In the genomic region with DNA sequence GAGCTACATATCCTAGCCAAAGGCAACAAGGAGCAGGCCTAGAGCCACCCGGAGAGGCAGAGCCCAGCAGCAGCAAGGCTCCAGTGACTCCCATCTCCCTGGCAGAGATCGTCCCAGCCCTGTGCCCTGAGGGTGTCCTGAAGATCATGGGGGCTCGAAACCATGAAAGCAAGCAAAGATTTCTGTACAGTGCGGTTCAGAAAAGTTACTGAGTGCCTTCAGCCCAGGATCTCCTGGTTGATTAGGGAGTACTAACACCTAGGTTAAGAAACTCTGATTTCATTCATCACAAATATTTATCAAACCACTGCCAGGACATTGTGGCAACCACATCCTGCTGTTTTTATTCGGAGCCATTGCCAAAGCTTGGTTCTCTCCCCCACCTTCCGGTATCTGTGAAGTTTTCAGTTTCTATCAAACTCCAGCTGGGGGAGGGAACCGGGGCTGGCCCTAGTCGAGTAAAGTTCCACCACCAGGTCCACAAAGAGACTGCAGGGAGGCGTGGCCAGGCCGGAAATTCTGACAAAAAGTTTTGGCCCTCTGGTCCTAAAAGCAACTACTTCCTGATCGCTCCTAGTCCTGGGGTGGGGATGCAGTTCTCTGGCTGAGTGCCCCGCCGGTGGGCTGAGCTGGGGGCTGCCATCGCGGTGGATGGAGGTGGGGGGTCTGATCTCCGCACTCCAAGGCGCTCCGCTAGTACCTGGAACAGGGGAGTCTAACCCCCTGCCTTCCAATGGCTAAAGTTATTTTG, we compare ENCODE assay signal across 8 cellular contexts. TPM values are rescaled to one million over a fixed set of nuclear protein-coding genes. Genes with fewer than 3 reads are reported as not detected.
DNase-seq lines count a peak whose midpoint lies in the region; ATAC-seq lines count a peak whose summit lies in the region.

No MANE protein-coding gene starts in this region.

- peaks cover 35% of the 10 kb centered on the region for H3K4me1 ChIP-seq in effector memory CD4-positive, alpha-beta T cell (ENCODE audit: control insufficient read depth, insufficient read depth, low read length, poor library complexity, severe bottlenecking)

- POLR2A ChIA-PET in activated CD8-positive, alpha-beta T cell treated with anti-CD3 and anti-CD28 coated beads, Interleukin-2, amount 10 ng/mL, durations not matched to agents 7 days and 5 days (lab: Charles Lee), result interaction anchor here (0.6 to 7.2 kb wide), 27 partner anchors 11 to 440 kb away, joined by 3 to 103 read pairs (median 6); partner anchors contain the start of genes CFAP92, CNBP, COPG1 and HMCES

- ATAC-seq in HG02678 (IDR thresholded peaks at IDR 0.05; ENCODE audit: unreplicated experiment), result peak; percentile 67
- peak; percentile 69 for ATAC-seq in activated CD8-positive, alpha-beta T cell treated with anti-CD3 and anti-CD28 coated beads, Interleukin-2, amount 10 ng/mL, durations not matched to agents 7 days and 5 days

- peaks cover 49% of the 10 kb centered on the region for H3K36me3 Mint-ChIP-seq in activated CD8-positive, alpha-beta T cell treated with anti-CD3 and anti-CD28 coated beads, Interleukin-2, amount 10 ng/mL, durations not matched to agents 7 days and 5 days (ENCODE audit: low read depth)

- peak overlapping the region; percentile 91 for H3K27ac Mint-ChIP-seq in activated CD8-positive, alpha-beta T cell treated with anti-CD3 and anti-CD28 coated beads, Interleukin-2, amount 10 ng/mL, durations not matched to agents 7 days and 5 days

- H3K4me3 Mint-ChIP-seq in activated CD8-positive, alpha-beta T cell treated with anti-CD3 and anti-CD28 coated beads, Interleukin-2, amount 10 ng/mL, durations not matched to agents 7 days and 5 days, result peak overlapping the region; percentile 84

- no peaks in the 10 kb centered on the region for H3K27me3 Mint-ChIP-seq in activated CD8-positive, alpha-beta T cell treated with anti-CD3 and anti-CD28 coated beads, Interleukin-2, amount 10 ng/mL, durations not matched to agents 7 days and 5 days (ENCODE audit: low read depth)

- CTCF ChIA-PET in activated CD8-positive, alpha-beta T cell treated with anti-CD3 and anti-CD28 coated beads, Interleukin-2, amount 10 ng/mL, durations not matched to agents 7 days and 5 days (lab: Charles Lee), result interaction anchor here (1.2 to 8.9 kb wide), 8 partner anchors 42 to 150 kb away, joined by 3 to 102 read pairs (median 20); no protein-coding TSS in a partner anchor

- DNase-seq in DMS79 treated with DMSO at 0.1 percent for 48 hours (lab: John Stamatoyannopoulos, UW) (peak; percentile 24), DMS79 (lab: John Stamatoyannopoulos, UW) (no peak), NCI-H226 (peak; percentile 96), medulla oblongata (ENCODE audit: extremely low spot score) (peak; percentile 82)
- peak; percentile 98 for DNase-seq in activated CD8-positive, alpha-beta T cell treated with anti-CD3 and anti-CD28 coated beads, Interleukin-2, amount 10 ng/mL, durations not matched to agents 7 days and 5 days
- peak; percentile 79 to 87 (median 83) for DNase-seq in effector memory CD4-positive, alpha-beta T cell
- DNase-seq in stimulated activated CD8-positive, alpha-beta memory T cell treated with anti-CD3 and anti-CD28 coated beads, Interleukin-12 subunit alpha, Interleukin-12 subunit beta, amount 100 ng/mL, for 1 hour (ENCODE audit: low read depth), result peak; percentile 78

- H3K4me1 Mint-ChIP-seq in activated CD8-positive, alpha-beta T cell treated with anti-CD3 and anti-CD28 coated beads, Interleukin-2, amount 10 ng/mL, durations not matched to agents 7 days and 5 days (ENCODE audit: low read depth), result peaks cover 56% of the 10 kb centered on the region

- H3K4me3 ChIP-seq in effector memory CD4-positive, alpha-beta T cell (ENCODE audit: insufficient read depth, low read depth, low read length, poor library complexity, severe bottlenecking), result peak overlapping the region; percentile 76

- H3K9me3 ChIP-seq in effector memory CD4-positive, alpha-beta T cell (ENCODE audit: control insufficient read depth, low read length), result no peaks in the 10 kb centered on the region

- H3K27ac ChIP-seq in effector memory CD4-positive, alpha-beta T cell (ENCODE audit: insufficient read depth, low read length, poor library complexity, severe bottlenecking), result peak overlapping the region; percentile 89

- H3K36me3 ChIP-seq in effector memory CD4-positive, alpha-beta T cell (ENCODE audit: control insufficient read depth, insufficient read depth, low read length), result no peaks in the 10 kb centered on the region

- no peaks in the 10 kb centered on the region for H3K27me3 ChIP-seq in effector memory CD4-positive, alpha-beta T cell (replicated peaks; ENCODE audit: control insufficient read depth, insufficient read depth, low read length, poor library complexity, severe bottlenecking)

- no peaks in the 10 kb centered on the region for H3K9me3 Mint-ChIP-seq in activated CD8-positive, alpha-beta T cell treated with anti-CD3 and anti-CD28 coated beads, Interleukin-2, amount 10 ng/mL, durations not matched to agents 7 days and 5 days (ENCODE audit: insufficient read depth)

RNA-seq across cellular contexts. Expression of gene RAB43, which starts 1.2 kb away (rescaled TPM):
- 10 to 100 TPM; 56.0 to 58.7 TPM for total RNA-seq in activated CD8-positive, alpha-beta T cell treated with anti-CD3 and anti-CD28 coated beads, Interleukin-2, amount 10 ng/mL, durations not matched to agents 7 days and 5 days

RNA-seq across cellular contexts. Expression of gene ISY1, which starts 40.4 kb away (rescaled TPM):
- total RNA-seq in activated CD8-positive, alpha-beta T cell treated with anti-CD3 and anti-CD28 coated beads, Interleukin-2, amount 10 ng/mL, durations not matched to agents 7 days and 5 days, result 10 to 100 TPM; 57.9 to 65.7 TPM

RNA-seq across cellular contexts. Expression of gene GP9, which starts 59.9 kb away (rescaled TPM):
- not detected for total RNA-seq in activated CD8-positive, alpha-beta T cell treated with anti-CD3 and anti-CD28 coated beads, Interleukin-2, amount 10 ng/mL, durations not matched to agents 7 days and 5 days
